ENCODE assay signal across 8 cellular contexts in the genomic region with DNA sequence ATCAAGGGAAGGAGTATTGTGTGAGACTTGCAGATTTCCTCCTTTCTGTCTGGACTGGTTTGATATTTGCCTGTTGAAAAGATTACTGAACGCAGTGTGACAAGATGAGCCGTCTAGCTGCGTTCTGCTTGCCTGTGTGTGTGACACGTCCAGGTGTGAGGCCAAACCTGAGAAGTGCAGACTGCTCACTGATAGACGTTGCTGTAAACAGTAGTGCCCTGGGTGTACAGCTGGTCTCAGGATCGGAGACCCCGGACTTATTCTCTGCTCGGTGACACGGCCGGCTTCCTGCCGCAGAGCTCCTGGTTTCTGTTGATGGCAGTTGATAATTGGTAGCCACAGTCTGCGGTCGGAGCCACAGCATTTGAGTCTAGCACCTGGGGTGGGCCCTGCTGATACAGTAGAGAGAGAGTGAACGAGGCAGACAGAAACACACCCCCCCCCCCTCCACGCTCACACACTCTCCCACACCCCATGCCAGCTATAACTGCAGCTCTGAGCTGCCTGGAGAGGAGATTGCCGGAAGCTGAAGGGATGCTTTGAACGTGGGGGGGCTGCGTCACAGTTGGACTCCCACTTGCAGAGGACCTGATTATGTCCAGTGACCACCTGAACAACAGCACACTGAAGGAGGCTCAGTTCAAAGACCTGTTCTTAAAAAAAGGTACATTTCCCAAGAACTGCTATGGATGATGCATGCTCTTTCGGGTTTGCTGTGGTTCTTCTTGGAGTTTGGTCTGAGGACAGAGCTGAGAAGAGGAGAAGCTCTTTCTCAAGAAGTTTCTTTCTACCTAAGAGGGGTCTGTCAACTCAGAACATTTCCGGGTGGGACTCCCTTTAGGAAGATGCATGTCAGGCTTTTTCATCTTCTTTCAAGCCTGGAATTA.
DNase-seq lines count a peak whose midpoint lies in the region; ATAC-seq lines count a peak whose summit lies in the region.

No MANE protein-coding gene starts in this region.

- ATAC-seq in GM18508 (IDR thresholded peaks at IDR 0.05; ENCODE audit: insufficient read depth, unreplicated experiment) (peak; percentile 35), HG02840 (IDR thresholded peaks at IDR 0.05; ENCODE audit: low FRiP score, unreplicated experiment) (peak; percentile 61)

- peak; percentile 69 for DNase-seq in OCI-M1 (lab: John Stamatoyannopoulos, UW)
- DNase-seq in activated gamma-delta T cell treated with anti-CD3 and anti-CD28 coated beads, Interleukin-2, amount 50 U/mL, for 16 hours (ENCODE audit: low read depth) = peak; percentile 62
- peak; percentile 75 to 79 (median 79) for DNase-seq in immature natural killer cell
- peak; percentile 42 to 58 for DNase-seq in stimulated activated CD4-positive, alpha-beta T cell treated with anti-CD3 and anti-CD28 coated beads, Interleukin-4, amount 100 ng/mL, for 48 hours (ENCODE audit: low read depth in 2 of 2)
- DNase-seq in SHP77 (lab: John Stamatoyannopoulos, UW) = no peak
- no peak for DNase-seq in dermis blood vessel endothelial cell

- peaks cover 0 to 3% (median 0%) of the 10 kb centered on the region in 3 donors for H3K36me3 Mint-ChIP-seq in immature natural killer cell

- peak overlapping the region; percentile 43 to 92 (median 75) for H3K27ac Mint-ChIP-seq in immature natural killer cell

- H3K4me1 Mint-ChIP-seq in immature natural killer cell = peaks cover 71 to 73% of the 10 kb centered on the region in 2 donors

- H3K4me3 Mint-ChIP-seq in immature natural killer cell = peak overlapping the region; percentile 71 to 85 (median 82)

- H3K9me3 Mint-ChIP-seq in immature natural killer cell = no peaks in the 10 kb centered on the region

- H3K27me3 Mint-ChIP-seq in immature natural killer cell (ENCODE audit: low read depth in 3 of 3) = peaks cover 12 to 33% (median 25%) of the 10 kb centered on the region in 3 donors

Comparison
In these comparisons a context has a peak if more than half of its experiments do, and no peak if none do; other contexts are left out.
1. DNase-seq: peak in OCI-M1 (single experiment), activated gamma-delta T cell treated with anti-CD3 and anti-CD28 coated beads, Interleukin-2, amount 50 U/mL, for 16 hours (single experiment), immature natural killer cell (3 of 3) and stimulated activated CD4-positive, alpha-beta T cell treated with anti-CD3 and anti-CD28 coated beads, Interleukin-4, amount 100 ng/mL, for 48 hours (2 of 2); none in SHP77 (0 of 2) and dermis blood vessel endothelial cell (single experiment).